In genomic region chr7:76974336-76974735, GRCh38 we compare ENCODE assay signal across 7 cellular contexts. TPM values are rescaled to one million over a fixed set of nuclear protein-coding genes. Genes with fewer than 3 reads are reported as not detected.
"Had no signal": no experiment of that assay in that cellular context is flagged by ENCODE, and none has a peak within 500 bp of the region (broad histone marks: within the 10 kb centered on the region; RNA-seq: fewer than 3 reads in every experiment).

No MANE protein-coding gene starts in this region.

RNA-seq across cellular contexts. Expression of gene SPDYE17, which starts 57.8 kb away (rescaled TPM):
- total RNA-seq: GM23248, H4, H7, HepG2, HFFc6, HT1080 had no signal
- polyA plus RNA-seq: GM23248, HepG2, IgD-negative memory B cell had no signal
